1 cellular context compared by ENCODE assay signal in genomic region chr11:46658259-46658658, GRCh38.
TF ChIP-seq lines count a peak whose summit lies in the region.

No MANE protein-coding gene starts in this region.

TF ChIP-seq in GM23338, 12 proteins besides CTCF, POLR2A, EP300 and RAD21:
- TF ChIP-seq ZNF462 (CRISPR knock-in tag; IDR thresholded peaks at IDR 0.05) (no peak), STAT1 (IDR thresholded peaks at IDR 0.05; ENCODE audit: unreplicated experiment) (no peak), EZH2 (IDR thresholded peaks at IDR 0.05; ENCODE audit: low read depth, unreplicated experiment) (no peak), REST (IDR thresholded peaks at IDR 0.05; ENCODE audit: unreplicated experiment) (no peak), ZNF331 (CRISPR knock-in tag; IDR thresholded peaks at IDR 0.05; ENCODE audit: low read depth) (no peak), JUNB (IDR thresholded peaks at IDR 0.05; ENCODE audit: unreplicated experiment) (no peak), CREB1 (CRISPR knock-in tag; IDR thresholded peaks at IDR 0.05; ENCODE audit: low read depth) (no peak), ZNF114 (CRISPR knock-in tag; IDR thresholded peaks at IDR 0.05) (no peak), NANOG (IDR thresholded peaks at IDR 0.05; ENCODE audit: borderline replicate concordance) (no peak), ETS1 (IDR thresholded peaks at IDR 0.05) (no peak), EZH2phosphoT487 (IDR thresholded peaks at IDR 0.05; ENCODE audit: unreplicated experiment) (no peak), POLR2AphosphoS5 (IDR thresholded peaks at IDR 0.05; ENCODE audit: low read depth) (no peak)
TF ChIP-seq in GM23338: peak in this region for 0.
